In genomic region chr14:94447206-94447605, GRCh38 we compare ENCODE assay signal across 32 cellular contexts. TPM values are rescaled to one million over a fixed set of nuclear protein-coding genes. Genes with fewer than 3 reads are reported as not detected.
"Had no signal": no experiment of that assay in that cellular context is flagged by ENCODE, and none has a peak within 500 bp of the region (broad histone marks: within the 10 kb centered on the region; RNA-seq: fewer than 3 reads in every experiment).

No MANE protein-coding gene starts in this region.

- ATAC-seq: activated CD4-positive, alpha-beta T cell treated with anti-CD3 and anti-CD28 coated beads for 36 hours; activated CD4-positive, CD25-positive, alpha-beta regulatory T cell treated with anti-CD3 and anti-CD28 coated beads, Interleukin-2, amount 50 U/mL, for 24 hours; activated CD8-positive, alpha-beta memory T cell treated with anti-CD3 and anti-CD28 coated beads, Interleukin-2, amount 10 ng/mL, durations not matched to agents 7 days and 5 days; activated CD8-positive, alpha-beta T cell treated with anti-CD3 and anti-CD28 coated beads, Interleukin-2, amount 10 ng/mL, durations not matched to agents 7 days and 5 days; activated naive CD8-positive, alpha-beta T cell treated with anti-CD3 and anti-CD28 coated beads, Interleukin-2, amount 50 U/mL, for 24 hours; WTC11 had no signal

- H3K9me3 ChIP-seq: ascending aorta had no signal

- H3K27ac ChIP-seq: ascending aorta, cardiac muscle cell, WERI-Rb-1 had no signal

- DNase-seq: activated CD4-positive, alpha-beta memory T cell treated with anti-CD3 and anti-CD28 coated beads, Interleukin-2, amount 10 ng/mL, durations not matched to agents 7 days and 5 days; activated CD4-positive, alpha-beta T cell treated with anti-CD3 and anti-CD28 coated beads for 1 hour; activated CD4-positive, alpha-beta T cell treated with anti-CD3 and anti-CD28 coated beads for 36 hours; activated CD4-positive, alpha-beta T cell treated with anti-CD3 and anti-CD28 coated beads for 48 hours; activated CD4-positive, alpha-beta T cell treated with anti-CD3 and anti-CD28 coated beads, Interleukin-2, amount 10 ng/mL, durations not matched to agents 7 days and 5 days; activated CD4-positive, alpha-beta T cell treated with anti-CD3 and anti-CD28 coated beads, Interleukin-2, amount 50 U/mL, for 48 hours; activated CD4-positive, CD25-positive, alpha-beta regulatory T cell; activated CD8-positive, alpha-beta memory T cell treated with anti-CD3 and anti-CD28 coated beads for 24 hours; activated CD8-positive, alpha-beta memory T cell treated with anti-CD3 and anti-CD28 coated beads, Interleukin-2, amount 10 ng/mL, durations not matched to agents 7 days and 5 days; activated CD8-positive, alpha-beta memory T cell treated with anti-CD3 and anti-CD28 coated beads, Interleukin-2, amount 50 U/mL, for 48 hours; activated CD8-positive, alpha-beta T cell treated with anti-CD3 and anti-CD28 coated beads, Interleukin-2, amount 10 ng/mL, durations not matched to agents 7 days and 5 days; activated effector memory CD4-positive, alpha-beta T cell treated with Interleukin-2 at 50 U/mL for 16 hours; activated gamma-delta T cell; activated naive CD4-positive, alpha-beta T cell treated with anti-CD3 and anti-CD28 coated beads, Interleukin-2, amount 10 ng/mL, durations not matched to agents 7 days and 5 days; activated naive CD4-positive, alpha-beta T cell treated with Interleukin-2 at 50 U/mL for 16 hours; activated naive CD8-positive, alpha-beta T cell treated with anti-CD3 and anti-CD28 coated beads, Interleukin-2, amount 10 ng/mL, durations not matched to agents 7 days and 5 days; activated naive CD8-positive, alpha-beta T cell treated with anti-CD3 and anti-CD28 coated beads, Interleukin-2, amount 50 U/mL, for 24 hours; activated T-cell treated with anti-CD3 and anti-CD28 coated beads, Interleukin-2, amount 50 U/mL, for 24 hours; activated T-cell treated with anti-CD3 and anti-CD28 coated beads, Interleukin-2, amount 50 U/mL, for 48 hours; cerebellar nuclear complex; T-helper 1 cell; T-helper 2 cell; T-helper 9 cell; WERI-Rb-1 had no signal

- H3K4me1 ChIP-seq: ascending aorta had no signal

- H3K4me3 ChIP-seq: ascending aorta, cardiac muscle cell had no signal

- FAIRE-seq: TTC549 had no signal

- H3K27me3 ChIP-seq: ascending aorta had no signal

- H3K36me3 ChIP-seq: ascending aorta, cardiac muscle cell, WERI-Rb-1 had no signal

RNA-seq across cellular contexts. Expression of gene SERPINA11, which starts 5.4 kb away (rescaled TPM):
- total RNA-seq: activated CD4-positive, alpha-beta memory T cell treated with anti-CD3 and anti-CD28 coated beads, Interleukin-2, amount 10 ng/mL, durations not matched to agents 7 days and 5 days; activated CD4-positive, alpha-beta T cell treated with anti-CD3 and anti-CD28 coated beads for 36 hours; activated CD4-positive, alpha-beta T cell treated with anti-CD3 and anti-CD28 coated beads, Interleukin-2, amount 10 ng/mL, durations not matched to agents 7 days and 5 days; activated CD8-positive, alpha-beta memory T cell treated with anti-CD3 and anti-CD28 coated beads, Interleukin-2, amount 10 ng/mL, durations not matched to agents 7 days and 5 days; activated CD8-positive, alpha-beta T cell treated with anti-CD3 and anti-CD28 coated beads, Interleukin-2, amount 10 ng/mL, durations not matched to agents 7 days and 5 days; activated naive CD8-positive, alpha-beta T cell treated with anti-CD3 and anti-CD28 coated beads, Interleukin-2, amount 10 ng/mL, durations not matched to agents 7 days and 5 days; activated T-helper 2 cell treated with anti-CD3 and anti-CD28 coated beads, Interferon-gamma antibody, Interleukin-2, Interleukin-4, amounts not matched to agents 10 μg/mL and 5 μg/mL and 100 μg/mL, durations not matched to agents 14 hours and 24 hours and 36 hours; ascending aorta; bronchial epithelial cell; cardiac muscle cell had no signal
- polyA plus RNA-seq: adipose tissue, cardiac muscle cell had no signal

RNA-seq across cellular contexts. Expression of gene SERPINA9, which starts 28.8 kb away (rescaled TPM):
- total RNA-seq: activated CD4-positive, alpha-beta memory T cell treated with anti-CD3 and anti-CD28 coated beads, Interleukin-2, amount 10 ng/mL, durations not matched to agents 7 days and 5 days; activated CD4-positive, alpha-beta T cell treated with anti-CD3 and anti-CD28 coated beads for 36 hours; activated CD4-positive, alpha-beta T cell treated with anti-CD3 and anti-CD28 coated beads, Interleukin-2, amount 10 ng/mL, durations not matched to agents 7 days and 5 days; activated CD8-positive, alpha-beta memory T cell treated with anti-CD3 and anti-CD28 coated beads, Interleukin-2, amount 10 ng/mL, durations not matched to agents 7 days and 5 days; activated CD8-positive, alpha-beta T cell treated with anti-CD3 and anti-CD28 coated beads, Interleukin-2, amount 10 ng/mL, durations not matched to agents 7 days and 5 days; activated naive CD8-positive, alpha-beta T cell treated with anti-CD3 and anti-CD28 coated beads, Interleukin-2, amount 10 ng/mL, durations not matched to agents 7 days and 5 days; activated T-helper 2 cell treated with anti-CD3 and anti-CD28 coated beads, Interferon-gamma antibody, Interleukin-2, Interleukin-4, amounts not matched to agents 10 μg/mL and 5 μg/mL and 100 μg/mL, durations not matched to agents 14 hours and 24 hours and 36 hours; ascending aorta; bronchial epithelial cell; cardiac muscle cell; WTC11 had no signal
- polyA plus RNA-seq: adipose tissue, cardiac muscle cell had no signal

RNA-seq across cellular contexts. Expression of gene SERPINA1, which starts 58.8 kb away (rescaled TPM):
- total RNA-seq: activated CD8-positive, alpha-beta T cell treated with anti-CD3 and anti-CD28 coated beads, Interleukin-2, amount 10 ng/mL, durations not matched to agents 7 days and 5 days had no signal
